ENCODE assay signal across 9 cellular contexts in genomic region chr7:1583241-1583930, GRCh38. TPM values are rescaled to one million over a fixed set of nuclear protein-coding genes. Genes with fewer than 3 reads are reported as not detected.
"Had no signal": no experiment of that assay in that cellular context is flagged by ENCODE, and none has a peak within 500 bp of the region (broad histone marks: within the 10 kb centered on the region; RNA-seq: fewer than 3 reads in every experiment).

No MANE protein-coding gene starts in this region.

RNA-seq across cellular contexts. Expression of gene TMEM184A, which starts 27.4 kb away (rescaled TPM):
- total RNA-seq: activated CD4-positive, alpha-beta memory T cell treated with anti-CD3 and anti-CD28 coated beads, Interleukin-2, amount 10 ng/mL, durations not matched to agents 7 days and 5 days; activated CD4-positive, alpha-beta T cell treated with anti-CD3 and anti-CD28 coated beads, Interleukin-2, amount 10 ng/mL, durations not matched to agents 7 days and 5 days; activated CD8-positive, alpha-beta memory T cell treated with anti-CD3 and anti-CD28 coated beads, Interleukin-2, amount 10 ng/mL, durations not matched to agents 7 days and 5 days; activated CD8-positive, alpha-beta T cell treated with anti-CD3 and anti-CD28 coated beads, Interleukin-2, amount 10 ng/mL, durations not matched to agents 7 days and 5 days; activated naive CD8-positive, alpha-beta T cell treated with anti-CD3 and anti-CD28 coated beads, Interleukin-2, amount 10 ng/mL, durations not matched to agents 7 days and 5 days; ascending aorta; T-helper 1 cell treated with Interleukin-12 subunit alpha and Interleukin-12 subunit beta and Interleukin-4 antibody, amounts not matched to agents 30 ng/mL and 1 ng/mL, for 36 hours; T-helper 17 cell; T-helper 2 cell treated with Interferon-gamma antibody and Interleukin-4, amounts not matched to agents 100 ng/mL and 5 ng/mL, for 36 hours had no signal
